21 cellular contexts compared by ENCODE assay signal in the genomic region with DNA sequence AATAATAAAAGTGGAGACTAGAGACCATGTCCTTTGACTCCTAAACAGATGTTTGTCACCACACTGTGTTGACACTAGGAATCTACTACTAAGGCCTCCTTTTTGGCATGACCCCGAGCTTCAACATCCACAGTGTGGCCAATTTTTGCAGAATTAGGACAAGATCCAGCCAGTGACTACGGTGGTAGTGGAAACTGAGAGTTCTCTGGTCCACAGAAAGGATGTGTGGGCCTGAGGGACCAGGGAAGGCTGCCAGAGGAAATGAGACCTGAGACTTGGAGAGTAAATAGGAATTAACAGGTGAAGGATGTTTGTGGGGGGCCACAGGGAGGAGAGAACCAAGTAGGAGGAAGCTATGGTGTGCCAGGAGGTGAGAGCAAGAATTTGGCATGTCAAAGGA.
"Had no signal": no experiment of that assay in that cellular context is flagged by ENCODE, and none has a peak within 500 bp of the region (broad histone marks: within the 10 kb centered on the region; RNA-seq: fewer than 3 reads in every experiment).

No MANE protein-coding gene starts in this region.

- H3K9me3 ChIP-seq: breast epithelium, Peyer's patch had no signal

- H3K4me1 ChIP-seq: breast epithelium, Peyer's patch had no signal

- H3K4me3 ChIP-seq: breast epithelium, Peyer's patch had no signal

- ATAC-seq: activated CD8-positive, alpha-beta memory T cell treated with anti-CD3 and anti-CD28 coated beads, Interleukin-2, amount 10 ng/mL, durations not matched to agents 7 days and 5 days; WTC11 had no signal

- H3K27ac ChIP-seq: breast epithelium, Peyer's patch, RWPE1 had no signal

- DNase-seq: activated CD4-positive, alpha-beta T cell treated with anti-CD3 and anti-CD28 coated beads for 48 hours; activated CD4-positive, alpha-beta T cell treated with anti-CD3 and anti-CD28 coated beads, Interleukin-2, amount 50 U/mL, for 4 hours; activated CD4-positive, CD25-positive, alpha-beta regulatory T cell treated with anti-CD3 and anti-CD28 coated beads, Interleukin-2, amount 50 U/mL, for 72 hours; activated effector memory CD4-positive, alpha-beta T cell treated with Interleukin-2 at 50 U/mL for 16 hours; activated naive CD4-positive, alpha-beta T cell; activated T-cell treated with anti-CD3 and anti-CD28 coated beads, Interleukin-2, amount 50 U/mL, for 24 hours; KG1; NCI-H1092; NCI-H1417 treated with DMSO at 0.1 percent for 48 hours; NCI-H1694; NCI-H2029; NCI-H2107; NCI-H345; NCI-H510A treated with DMSO at 0.1 percent for 48 hours; NCI-H69; Peyer's patch; SHP77 treated with DMSO at 0.1 percent for 48 hours had no signal

- H3K36me3 ChIP-seq: breast epithelium, Peyer's patch had no signal

- H3K27me3 ChIP-seq: breast epithelium, Peyer's patch had no signal
